Comparison of ENCODE assay signal across 13 cellular contexts in genomic region chr11:118304227-118304808, GRCh38. TPM values are rescaled to one million over a fixed set of nuclear protein-coding genes. Genes with fewer than 3 reads are reported as not detected.
A peak's percentile ranks its signal among the peaks of the same experiment; 100 is the strongest.
DNase-seq lines count a peak whose midpoint lies in the region; TF ChIP-seq lines count a peak whose summit lies in the region.
"Had no signal": no experiment of that assay in that cellular context is flagged by ENCODE, and none has a peak within 500 bp of the region (broad histone marks: within the 10 kb centered on the region; RNA-seq: fewer than 3 reads in every experiment).

TSS of gene CD3E (plus strand) at chr11:118304730. CDS start at chr11:118304953, 223 bp downstream.

- H3K4me3 Mint-ChIP-seq in immature natural killer cell, result peak within 1 kb of the TSS; percentile 74 to 93 (median 86)

- H4K20me1 ChIP-seq in OCI-LY3 (ENCODE audit: insufficient read depth, low read length), result no peaks in the 10 kb centered on the region

- H3K79me2 ChIP-seq in OCI-LY3 (ENCODE audit: low read length), result no peaks in the 10 kb centered on the region

- H2AFZ ChIP-seq in OCI-LY3 (ENCODE audit: low read depth, low read length), result peak within 1 kb of the TSS; percentile 74; the same call in 1 of the 2 replicates

- peak within 1 kb of the TSS; percentile 86 to 99 (median 96) for H3K27ac Mint-ChIP-seq in immature natural killer cell

- DNase-seq in activated T-cell treated with anti-CD3 and anti-CD28 coated beads for 1 hour (ENCODE audit: low read depth) (peak; percentile 51), immature natural killer cell (peak in 2 of 3 donors; percentile 51 to 58), NCI-H2171 treated with DMSO at 0.1 percent for 48 hours (lab: John Stamatoyannopoulos, UW) (no peak), AG08395 (ENCODE audit: low spot score) (no peak), LoVo (ENCODE audit: low spot score) (no peak), brain microvascular endothelial cell (no peak)
- DNase-seq in stimulated activated CD8-positive, alpha-beta memory T cell treated with anti-CD3 and anti-CD28 coated beads, Interleukin-7, amount 100 ng/mL, for 48 hours (ENCODE audit: extremely low read depth in 1 of 2, low read depth in 1 of 2), result peak; percentile 39 to 64
- DNase-seq: DMS79, foreskin melanocyte, mesendoderm, NCI-H1092, SHP77 treated with DMSO at 0.1 percent for 48 hours had no signal

- H3K27me3 ChIP-seq in OCI-LY3 (ENCODE audit: low read depth, low read length) (peaks cover 14% of the 10 kb centered on the region; the same call in 1 of the 2 replicates), brain microvascular endothelial cell (replicated peaks) (no peaks in the 10 kb centered on the region)

- no peak for TF ChIP-seq CTCF in OCI-LY3 (IDR thresholded peaks at IDR 0.05; ENCODE audit: low read depth, low read length)
- TF ChIP-seq CTCF in brain microvascular endothelial cell (IDR thresholded peaks at IDR 0.05; ENCODE audit: low read depth, low read length, missing control alignments), result no peak

- no peak within 1 kb of the TSS for H3K4me2 ChIP-seq in OCI-LY3 (ENCODE audit: low read length)

- no peak within 1 kb of the TSS for H3K27ac ChIP-seq in OCI-LY3 (ENCODE audit: low read length)
- H3K27ac ChIP-seq in brain microvascular endothelial cell, result no peak within 1 kb of the TSS

- H3K9me3 ChIP-seq in OCI-LY3 (ENCODE audit: insufficient read depth, low read length), result no peaks in the 10 kb centered on the region

- H3K4me1 ChIP-seq in OCI-LY3 (ENCODE audit: low read length), result no peaks in the 10 kb centered on the region

- no peak within 1 kb of the TSS for H3K9ac ChIP-seq in OCI-LY3 (ENCODE audit: low read length)

- H3K4me1 Mint-ChIP-seq in immature natural killer cell, result peaks cover 48 to 74% of the 10 kb centered on the region in 2 donors

- in situ Hi-C loops in brain microvascular endothelial cell (cut with HindIII; ENCODE audit: low pct_ligation_motif_present, low sequenced_read_pairs), result no loop called here

- H3K4me3 ChIP-seq in OCI-LY3 (ENCODE audit: low read length) (no peak within 1 kb of the TSS), brain microvascular endothelial cell (ENCODE audit: low read depth, low read length) (no peak within 1 kb of the TSS)

- peaks cover 5 to 27% (median 24%) of the 10 kb centered on the region in 3 donors for H3K36me3 Mint-ChIP-seq in immature natural killer cell

- peaks cover 0 to 3% (median 0%) of the 10 kb centered on the region in 6 donors for H3K9me3 Mint-ChIP-seq in immature natural killer cell

- H3K36me3 ChIP-seq in OCI-LY3 (replicated peaks; ENCODE audit: low read depth, low read length), result no peaks in the 10 kb centered on the region
- no peaks in the 10 kb centered on the region for H3K36me3 ChIP-seq in brain microvascular endothelial cell (replicated peaks)

- peaks cover 2 to 10% (median 2%) of the 10 kb centered on the region in 3 donors for H3K27me3 Mint-ChIP-seq in immature natural killer cell (ENCODE audit: low read depth in 3 of 3)

RNA-seq across cellular contexts. Expression of gene CD3E, which starts in this region (rescaled TPM):
- polyA plus RNA-seq in immature natural killer cell, result 100 to 1,000 TPM in 2 of 3 donors, 10 to 100 TPM in 1; 50.4 to 456 (median 296) TPM

Comparison
In these comparisons a context has a peak if more than half of its experiments do, and no peak if none do; other contexts are left out.
1. DNase-seq: peak in activated T-cell treated with anti-CD3 and anti-CD28 coated beads for 1 hour (single experiment), immature natural killer cell (2 of 3) and stimulated activated CD8-positive, alpha-beta memory T cell treated with anti-CD3 and anti-CD28 coated beads, Interleukin-7, amount 100 ng/mL, for 48 hours (2 of 2); none in NCI-H2171 treated with DMSO at 0.1 percent for 48 hours (single experiment), AG08395 (single experiment), LoVo (single experiment) and brain microvascular endothelial cell (single experiment).